In the genomic region with DNA sequence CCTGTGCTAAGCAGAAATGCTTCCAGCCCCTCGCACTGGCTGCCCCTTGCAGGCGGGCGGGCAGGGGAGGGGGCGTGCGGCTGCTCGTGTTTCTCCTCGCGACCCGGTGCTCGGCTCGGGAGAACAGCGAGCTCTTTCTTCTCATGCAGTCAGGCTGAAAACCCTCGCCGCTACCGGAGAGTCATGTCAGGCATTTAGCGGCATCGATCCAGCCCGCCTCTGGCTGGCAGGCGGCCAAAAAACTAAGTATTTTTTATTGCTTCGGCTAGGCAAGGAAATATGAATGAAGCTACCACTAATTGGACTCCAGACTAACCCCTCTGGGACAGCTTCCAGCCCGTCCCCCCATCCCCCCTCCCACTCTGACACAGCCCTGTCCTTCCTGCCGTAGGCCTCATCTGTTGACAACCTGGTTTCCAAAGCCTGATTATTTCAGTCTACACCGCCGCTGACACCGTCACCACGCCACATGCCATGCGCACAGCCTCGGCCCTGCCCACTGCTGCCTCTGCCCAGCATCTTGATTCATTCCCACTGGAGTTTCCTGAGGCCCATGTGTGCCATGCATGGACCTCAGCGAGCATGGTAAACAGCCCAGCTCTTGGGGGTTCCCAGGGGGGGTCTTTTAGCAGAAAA, we compare ENCODE assay signal across 9 cellular contexts. TPM values are rescaled to one million over a fixed set of nuclear protein-coding genes. Genes with fewer than 3 reads are reported as not detected.
DNase-seq lines count a peak whose midpoint lies in the region; ATAC-seq and TF ChIP-seq lines count a peak whose summit lies in the region.
"Had no signal": no experiment of that assay in that cellular context is flagged by ENCODE, and none has a peak within 500 bp of the region (broad histone marks: within the 10 kb centered on the region; RNA-seq: fewer than 3 reads in every experiment).

No MANE protein-coding gene starts in this region.

- no peak overlapping the region for H3K27ac Mint-ChIP-seq in naive thymus-derived CD4-positive, alpha-beta T cell

- H3K27ac ChIP-seq in caudate nucleus (ENCODE audit: low read depth, low read length) (peak overlapping the region; percentile 80), lung (ENCODE audit: low read depth in 1 of 2, low read length in 1 of 2) (no peak overlapping the region)
- H3K27ac ChIP-seq in naive thymus-derived CD4-positive, alpha-beta T cell (ENCODE audit: low read depth, low read length): no peak overlapping the region

- H3K36me3 Mint-ChIP-seq in naive thymus-derived CD4-positive, alpha-beta T cell: peaks cover 0 to 61% (median 21%) of the 10 kb centered on the region in 5 donors

- 76 to 79% methylated on average over 29 of the region's 29 CpGs for WGBS in lung, 2 donors

- H3K9me3 Mint-ChIP-seq in naive thymus-derived CD4-positive, alpha-beta T cell: no peaks in the 10 kb centered on the region
- H3K9me3 Mint-ChIP-seq: naive B cell had no signal

- intact Hi-C loops in naive thymus-derived CD4-positive, alpha-beta T cell (cut with micrococcal nuclease): no loop called here

- no peaks in the 10 kb centered on the region for H3K9me3 ChIP-seq in lung (ENCODE audit: control insufficient read depth in 2 of 2, insufficient read depth in 1 of 2, low read length in 1 of 2)
- no peaks in the 10 kb centered on the region for H3K9me3 ChIP-seq in naive thymus-derived CD4-positive, alpha-beta T cell (ENCODE audit: control insufficient read depth in 2 of 3, low read length in 3 of 3)

- peaks cover 15 to 81% of the 10 kb centered on the region in 2 donors for H3K36me3 ChIP-seq in lung (ENCODE audit: control insufficient read depth in 2 of 2, insufficient read depth in 2 of 2, low read length in 2 of 2)
- H3K36me3 ChIP-seq in naive thymus-derived CD4-positive, alpha-beta T cell (ENCODE audit: control insufficient read depth in 2 of 3, insufficient read depth in 3 of 3, low read length in 3 of 3): peaks cover 19 to 94% (median 35%) of the 10 kb centered on the region in 3 experiments

- H3K4me3 ChIP-seq in lung: no peak overlapping the region
- no peak overlapping the region for H3K4me3 ChIP-seq in naive thymus-derived CD4-positive, alpha-beta T cell (ENCODE audit: low read length)

- H3K4me1 Mint-ChIP-seq in naive thymus-derived CD4-positive, alpha-beta T cell: peaks cover 0 to 4% (median 0%) of the 10 kb centered on the region in 7 donors

- ATAC-seq in lung (ENCODE audit: insufficient read depth, low FRiP score) (no peak), HG02970 (IDR thresholded peaks at IDR 0.05; ENCODE audit: low FRiP score, unreplicated experiment) (no peak)
- ATAC-seq in naive thymus-derived CD4-positive, alpha-beta T cell: no peak

- no peaks in the 10 kb centered on the region for H3K27me3 Mint-ChIP-seq in naive thymus-derived CD4-positive, alpha-beta T cell
- H3K27me3 Mint-ChIP-seq: naive B cell had no signal

- no peaks in the 10 kb centered on the region for H3K27me3 ChIP-seq in lung (ENCODE audit: control insufficient read depth, insufficient read depth)
- H3K27me3 ChIP-seq in naive thymus-derived CD4-positive, alpha-beta T cell (ENCODE audit: control insufficient read depth in 2 of 2, insufficient read depth in 2 of 2, low read length in 2 of 2): no peaks in the 10 kb centered on the region

- TF ChIP-seq CTCF in AG09319 (IDR thresholded peaks at IDR 0.05; ENCODE audit: low read depth, low read length): no peak
- TF ChIP-seq CTCF in lung (IDR thresholded peaks at IDR 0.05; ENCODE audit: control extremely low read depth, extremely low read depth): no peak

- peaks cover 4 to 6% of the 10 kb centered on the region in 2 donors for H3K4me1 ChIP-seq in lung (ENCODE audit: control insufficient read depth in 2 of 2, insufficient read depth in 2 of 2, low read length in 2 of 2)
- no peaks in the 10 kb centered on the region for H3K4me1 ChIP-seq in naive thymus-derived CD4-positive, alpha-beta T cell (ENCODE audit: control insufficient read depth in 2 of 2, insufficient read depth in 2 of 2, low read length in 2 of 2)

- CTCF ChIA-PET in naive thymus-derived CD4-positive, alpha-beta T cell (lab: Charles Lee): interaction anchor here (1.4 kb wide), 1 partner anchor 24 kb away, joined by 3 read pairs; no protein-coding TSS in a partner anchor

- DNase-seq in AG09319 (ENCODE audit: extremely low read depth, low read depth): peak; percentile 76
- peak; percentile 84 to 91 for DNase-seq in NCI-H2081 (lab: John Stamatoyannopoulos, UW)
- peak in 56 of 61 donors; percentile 7 to 93 (median 64) for DNase-seq in caudate nucleus (lab: John Stamatoyannopoulos, UW)
- DNase-seq in lung (ENCODE audit: low spot score): peak; percentile 38
- no peak for DNase-seq in naive thymus-derived CD4-positive, alpha-beta T cell
- DNase-seq in stimulated activated CD4-positive, alpha-beta T cell treated with anti-CD3 and anti-CD28 coated beads, Interleukin-4, amount 100 ng/mL, for 4 hours: no peak
- DNase-seq in activated CD4-positive, alpha-beta T cell treated with anti-CD3 and anti-CD28 coated beads, Interleukin-2, amount 50 U/mL, for 4 hours: no peak
- DNase-seq: naive B cell had no signal

- H3K4me3 Mint-ChIP-seq in naive thymus-derived CD4-positive, alpha-beta T cell: no peak overlapping the region
- H3K4me3 Mint-ChIP-seq: naive B cell had no signal

- POLR2A ChIA-PET in naive thymus-derived CD4-positive, alpha-beta T cell (lab: Charles Lee): interaction anchor here (1.0 kb wide), 1 partner anchor 21 kb away, joined by 4 read pairs; no protein-coding TSS in a partner anchor

RNA-seq across cellular contexts. Expression of a gene that starts 35.3 kb away (rescaled TPM):
- 10 to 100 TPM; 72.1 to 74.4 TPM for total RNA-seq in lung
- polyA plus RNA-seq in lung: 10 to 100 TPM; 22.7 to 77.3 TPM
- total RNA-seq in naive thymus-derived CD4-positive, alpha-beta T cell: 100 to 1,000 TPM in 4 of 5 experiments, 10 to 100 TPM in 1; 84.5 to 183 (median 120) TPM
- 10 to 100 TPM; 15.2 to 41.4 TPM for polyA plus RNA-seq in naive thymus-derived CD4-positive, alpha-beta T cell

Comparison
In these comparisons a context has a peak if more than half of its experiments do, and no peak if none do; other contexts are left out.
1. DNase-seq: peak in AG09319 (single experiment), NCI-H2081 (2 of 2), caudate nucleus (56 of 61) and lung (single experiment); none in naive thymus-derived CD4-positive, alpha-beta T cell (0 of 9), stimulated activated CD4-positive, alpha-beta T cell treated with anti-CD3 and anti-CD28 coated beads, Interleukin-4, amount 100 ng/mL, for 4 hours (0 of 2) and activated CD4-positive, alpha-beta T cell treated with anti-CD3 and anti-CD28 coated beads, Interleukin-2, amount 50 U/mL, for 4 hours (0 of 2).